In the genomic region with DNA sequence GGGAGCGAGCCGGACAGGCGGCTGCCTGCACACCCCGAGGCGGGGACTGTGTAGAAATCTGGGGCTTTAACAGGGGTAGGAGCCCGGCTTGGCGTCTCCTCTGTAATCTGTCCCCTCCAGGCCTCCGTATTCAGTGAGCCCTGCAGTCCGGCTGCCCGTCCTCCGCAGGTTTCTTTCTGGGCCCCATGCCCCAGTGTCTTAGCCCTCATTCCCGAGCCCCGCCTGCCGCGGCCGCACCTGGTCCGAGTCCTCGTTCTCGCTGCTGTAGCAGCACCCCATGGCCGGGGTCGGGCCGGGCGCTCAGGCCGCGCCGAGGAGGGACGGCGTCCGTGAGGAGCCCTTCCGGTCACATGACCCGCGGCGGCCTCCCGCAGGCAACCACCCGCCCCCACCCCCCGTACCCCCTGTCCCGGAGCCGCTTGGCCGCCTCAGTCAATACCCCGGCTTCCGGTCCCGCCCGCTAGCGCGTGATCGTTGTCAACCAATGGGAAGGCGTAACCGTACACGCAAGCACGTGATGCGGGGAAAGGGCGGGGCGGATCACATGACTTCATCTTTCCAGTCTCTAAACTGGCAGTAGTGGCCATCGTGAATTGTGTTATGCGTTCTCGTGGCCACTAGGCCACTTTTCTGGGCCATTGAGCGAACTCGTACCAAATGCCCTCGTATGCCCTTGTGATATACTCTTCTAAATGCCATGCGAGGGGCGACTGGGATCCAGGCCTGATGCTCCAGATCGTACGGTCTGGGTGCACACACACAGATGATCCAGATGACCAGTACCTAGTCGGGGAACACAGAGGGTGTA, we compare ENCODE assay signal across 8 cellular contexts. TPM values are rescaled to one million over a fixed set of nuclear protein-coding genes. Genes with fewer than 3 reads are reported as not detected.
DNase-seq lines count a peak whose midpoint lies in the region; ATAC-seq and TF ChIP-seq lines count a peak whose summit lies in the region.

A gene (minus strand): TSS at position 352 of the 808 bp plus-strand sequence. CDS start 73 bp downstream, at position 279.

- ATAC-seq in GM18499 (IDR thresholded peaks at IDR 0.05; ENCODE audit: insufficient read depth, unreplicated experiment) (peak; percentile 69), HG02973 (IDR thresholded peaks at IDR 0.05; ENCODE audit: unreplicated experiment) (peak; percentile 81), GM18858 (IDR thresholded peaks at IDR 0.05; ENCODE audit: unreplicated experiment) (no peak)

- DNase-seq in NCI-H2029 treated with DMSO at 0.1 percent for 48 hours (lab: John Stamatoyannopoulos, UW): peak; percentile 90
- peak; percentile 95 for DNase-seq in T-helper 9 cell
- peak; percentile 97 for DNase-seq in astrocyte of the cerebellum (ENCODE audit: low read depth)
- peak; percentile 96 for DNase-seq in hepatic stellate cell (ENCODE audit: low spot score)
- DNase-seq in renal cortical epithelial cell (ENCODE audit: low read depth): peak; percentile 96

- in situ Hi-C loops in astrocyte of the cerebellum (cut with HindIII; ENCODE audit: low sequenced_read_pairs): loop anchor here (25.0 kb wide), 1 partner anchor 91 kb away; no protein-coding TSS in a partner anchor

- TF ChIP-seq CTCF in astrocyte of the cerebellum (IDR thresholded peaks at IDR 0.05; ENCODE audit: low read depth, low read length, missing control alignments): peak; percentile 44

- H3K4me3 ChIP-seq in astrocyte of the cerebellum (ENCODE audit: low read depth, low read length): peak within 1 kb of the TSS; percentile 84

RNA-seq across cellular contexts. Expression of the gene that starts here (rescaled TPM):
- total RNA-seq in renal cortical epithelial cell: 77.4 and 82.0 TPM in 2 replicates
